Comparison of ENCODE assay signal across 1 cellular context in the genomic region with DNA sequence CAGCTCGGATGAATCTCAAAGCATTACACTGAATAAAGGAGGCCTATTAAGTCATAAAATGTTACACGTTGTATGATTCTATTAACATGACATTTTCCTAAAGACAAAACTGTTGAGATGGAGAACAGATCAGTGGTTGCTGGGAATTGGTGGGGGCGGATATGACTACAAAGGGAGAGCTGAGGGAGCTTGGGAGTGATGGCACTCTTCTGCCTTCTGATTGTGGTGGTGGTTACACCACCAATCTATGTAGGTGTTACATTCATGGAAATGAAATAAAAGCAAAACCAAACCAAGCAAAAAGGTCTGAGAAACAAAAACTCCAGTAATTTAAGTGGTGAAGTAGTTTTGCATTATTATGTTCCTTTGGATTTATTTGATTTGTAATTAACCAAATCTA.
TF ChIP-seq lines count a peak whose summit lies in the region.

No MANE protein-coding gene starts in this region.

TF ChIP-seq in HepG2, 621 proteins besides CTCF, POLR2A, EP300 and RAD21:
- no peak for TF ChIP-seq ZNF614 (CRISPR knock-in tag; IDR thresholded peaks at IDR 0.05; ENCODE audit: borderline replicate concordance)
- TF ChIP-seq MEIS2 (CRISPR knock-in tag; IDR thresholded peaks at IDR 0.05), result no peak
- no peak for TF ChIP-seq NFYB (CRISPR knock-in tag; IDR thresholded peaks at IDR 0.05)
- TF ChIP-seq MIXL1 (CRISPR knock-in tag; IDR thresholded peaks at IDR 0.05), result no peak
- no peak for TF ChIP-seq ATF1 (CRISPR knock-in tag; IDR thresholded peaks at IDR 0.05)
- no peak for TF ChIP-seq PLRG1 (conservative IDR thresholded peaks at IDR 0.05)
- no peak for TF ChIP-seq GTF3A (CRISPR knock-in tag; conservative IDR thresholded peaks at IDR 0.05)
- TF ChIP-seq ERF (CRISPR knock-in tag; IDR thresholded peaks at IDR 0.05), result no peak
- no peak for TF ChIP-seq DRAP1 (CRISPR knock-in tag; IDR thresholded peaks at IDR 0.05)
- TF ChIP-seq NRL (CRISPR knock-in tag; IDR thresholded peaks at IDR 0.05; ENCODE audit: borderline replicate concordance), result no peak
- TF ChIP-seq ZNF567 (CRISPR knock-in tag; IDR thresholded peaks at IDR 0.05; ENCODE audit: borderline replicate concordance), result no peak
